2 cellular contexts compared by ENCODE assay signal in genomic region chr10:61616611-61617010, GRCh38.
A peak's percentile ranks its signal among the peaks of the same experiment; 100 is the strongest.
TF ChIP-seq lines count a peak whose summit lies in the region.

No MANE protein-coding gene starts in this region.

TF ChIP-seq in K562, 482 proteins besides CTCF, POLR2A, EP300 and RAD21:
- TF ChIP-seq, protein P1, sequence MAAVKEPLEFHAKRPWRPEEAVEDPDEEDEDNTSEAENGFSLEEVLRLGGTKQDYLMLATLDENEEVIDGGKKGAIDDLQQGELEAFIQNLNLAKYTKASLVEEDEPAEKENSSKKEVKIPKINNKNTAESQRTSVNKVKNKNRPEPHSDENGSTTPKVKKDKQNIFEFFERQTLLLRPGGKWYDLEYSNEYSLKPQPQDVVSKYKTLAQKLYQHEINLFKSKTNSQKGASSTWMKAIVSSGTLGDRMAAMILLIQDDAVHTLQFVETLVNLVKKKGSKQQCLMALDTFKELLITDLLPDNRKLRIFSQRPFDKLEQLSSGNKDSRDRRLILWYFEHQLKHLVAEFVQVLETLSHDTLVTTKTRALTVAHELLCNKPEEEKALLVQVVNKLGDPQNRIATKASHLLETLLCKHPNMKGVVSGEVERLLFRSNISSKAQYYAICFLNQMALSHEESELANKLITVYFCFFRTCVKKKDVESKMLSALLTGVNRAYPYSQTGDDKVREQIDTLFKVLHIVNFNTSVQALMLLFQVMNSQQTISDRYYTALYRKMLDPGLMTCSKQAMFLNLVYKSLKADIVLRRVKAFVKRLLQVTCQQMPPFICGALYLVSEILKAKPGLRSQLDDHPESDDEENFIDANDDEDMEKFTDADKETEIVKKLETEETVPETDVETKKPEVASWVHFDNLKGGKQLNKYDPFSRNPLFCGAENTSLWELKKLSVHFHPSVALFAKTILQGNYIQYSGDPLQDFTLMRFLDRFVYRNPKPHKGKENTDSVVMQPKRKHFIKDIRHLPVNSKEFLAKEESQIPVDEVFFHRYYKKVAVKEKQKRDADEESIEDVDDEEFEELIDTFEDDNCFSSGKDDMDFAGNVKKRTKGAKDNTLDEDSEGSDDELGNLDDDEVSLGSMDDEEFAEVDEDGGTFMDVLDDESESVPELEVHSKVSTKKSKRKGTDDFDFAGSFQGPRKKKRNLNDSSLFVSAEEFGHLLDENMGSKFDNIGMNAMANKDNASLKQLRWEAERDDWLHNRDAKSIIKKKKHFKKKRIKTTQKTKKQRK (IDR thresholded peaks at IDR 0.05; ENCODE audit: borderline replicate concordance, low read depth, low read length) = no peak
- TF ChIP-seq ZBTB9 (CRISPR knock-in tag; IDR thresholded peaks at IDR 0.05) = no peak
- no peak for TF ChIP-seq FOXP1 (CRISPR knock-in tag; IDR thresholded peaks at IDR 0.05)
- TF ChIP-seq, protein P2, sequence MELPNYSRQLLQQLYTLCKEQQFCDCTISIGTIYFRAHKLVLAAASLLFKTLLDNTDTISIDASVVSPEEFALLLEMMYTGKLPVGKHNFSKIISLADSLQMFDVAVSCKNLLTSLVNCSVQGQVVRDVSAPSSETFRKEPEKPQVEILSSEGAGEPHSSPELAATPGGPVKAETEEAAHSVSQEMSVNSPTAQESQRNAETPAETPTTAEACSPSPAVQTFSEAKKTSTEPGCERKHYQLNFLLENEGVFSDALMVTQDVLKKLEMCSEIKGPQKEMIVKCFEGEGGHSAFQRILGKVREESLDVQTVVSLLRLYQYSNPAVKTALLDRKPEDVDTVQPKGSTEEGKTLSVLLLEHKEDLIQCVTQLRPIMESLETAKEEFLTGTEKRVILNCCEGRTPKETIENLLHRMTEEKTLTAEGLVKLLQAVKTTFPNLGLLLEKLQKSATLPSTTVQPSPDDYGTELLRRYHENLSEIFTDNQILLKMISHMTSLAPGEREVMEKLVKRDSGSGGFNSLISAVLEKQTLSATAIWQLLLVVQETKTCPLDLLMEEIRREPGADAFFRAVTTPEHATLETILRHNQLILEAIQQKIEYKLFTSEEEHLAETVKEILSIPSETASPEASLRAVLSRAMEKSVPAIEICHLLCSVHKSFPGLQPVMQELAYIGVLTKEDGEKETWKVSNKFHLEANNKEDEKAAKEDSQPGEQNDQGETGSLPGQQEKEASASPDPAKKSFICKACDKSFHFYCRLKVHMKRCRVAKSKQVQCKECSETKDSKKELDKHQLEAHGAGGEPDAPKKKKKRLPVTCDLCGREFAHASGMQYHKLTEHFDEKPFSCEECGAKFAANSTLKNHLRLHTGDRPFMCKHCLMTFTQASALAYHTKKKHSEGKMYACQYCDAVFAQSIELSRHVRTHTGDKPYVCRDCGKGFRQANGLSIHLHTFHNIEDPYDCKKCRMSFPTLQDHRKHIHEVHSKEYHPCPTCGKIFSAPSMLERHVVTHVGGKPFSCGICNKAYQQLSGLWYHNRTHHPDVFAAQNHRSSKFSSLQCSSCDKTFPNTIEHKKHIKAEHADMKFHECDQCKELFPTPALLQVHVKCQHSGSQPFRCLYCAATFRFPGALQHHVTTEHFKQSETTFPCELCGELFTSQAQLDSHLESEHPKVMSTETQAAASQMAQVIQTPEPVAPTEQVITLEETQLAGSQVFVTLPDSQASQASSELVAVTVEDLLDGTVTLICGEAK (IDR thresholded peaks at IDR 0.05) = peak; percentile 90
- TF ChIP-seq, protein P2 (CRISPR knock-in tag; IDR thresholded peaks at IDR 0.05) = peak; percentile 70

TF ChIP-seq in neural cell, 6 proteins besides CTCF, POLR2A, EP300 and RAD21:
- TF ChIP-seq EZH2 (IDR thresholded peaks at IDR 0.05; ENCODE audit: borderline replicate concordance, insufficient read depth, low read length, poor library complexity, severe bottlenecking) = no peak
- no peak for TF ChIP-seq SMC3 (conservative IDR thresholded peaks at IDR 0.05; ENCODE audit: poor library complexity)
TF ChIP-seq in neural cell: peak in this region for 0.
